25 cellular contexts compared by ENCODE assay signal in the genomic region with DNA sequence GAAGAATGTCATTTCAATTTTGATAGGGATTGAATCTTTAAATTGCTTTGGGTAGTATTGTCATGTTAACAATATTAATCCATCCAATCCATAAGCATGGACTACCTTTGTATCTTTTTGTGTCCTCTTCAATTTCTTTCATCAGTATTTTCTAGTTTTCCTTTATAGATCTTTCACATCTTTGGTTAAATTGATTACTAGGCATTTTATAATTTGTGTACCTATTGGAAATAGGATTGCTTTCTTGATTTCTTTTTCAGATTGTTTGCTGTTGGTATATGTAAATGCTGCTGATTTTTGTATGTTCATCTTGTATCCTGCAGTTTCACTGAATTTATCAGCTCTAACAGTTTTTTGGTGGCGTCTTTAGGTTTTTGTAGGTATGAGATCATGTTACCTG.
"Had no signal": no experiment of that assay in that cellular context is flagged by ENCODE, and none has a peak within 500 bp of the region (broad histone marks: within the 10 kb centered on the region; RNA-seq: fewer than 3 reads in every experiment).

No MANE protein-coding gene starts in this region.

- H3K27ac ChIP-seq: adrenal gland, SJCRH30, SK-N-MC had no signal

- H3K4me3 ChIP-seq: adrenal gland, SJCRH30, SK-N-MC had no signal

- H3K27ac Mint-ChIP-seq: activated CD4-positive, alpha-beta T cell treated with anti-CD3 and anti-CD28 coated beads for 36 hours; activated CD4-positive, alpha-beta T cell treated with anti-CD3 and anti-CD28 coated beads, Interleukin-2, amount 10 ng/mL, durations not matched to agents 7 days and 5 days; activated CD8-positive, alpha-beta T cell treated with anti-CD3 and anti-CD28 coated beads, Interleukin-2, amount 10 ng/mL, durations not matched to agents 7 days and 5 days; activated naive CD4-positive, alpha-beta T cell treated with anti-CD3 and anti-CD28 coated beads, Interleukin-2, amount 50 U/mL, for 72 hours; T-helper 2 cell treated with Interferon-gamma antibody and Interleukin-4, amounts not matched to agents 5 μg/mL and 100 μg/mL, for 36 hours had no signal

- FAIRE-seq: bronchial epithelial cell, TTC549 had no signal

- ATAC-seq: activated CD4-positive, alpha-beta T cell treated with anti-CD3 and anti-CD28 coated beads for 36 hours; activated CD8-positive, alpha-beta T cell treated with anti-CD3 and anti-CD28 coated beads, Interleukin-2, amount 10 ng/mL, durations not matched to agents 7 days and 5 days; activated naive CD4-positive, alpha-beta T cell treated with anti-CD3 and anti-CD28 coated beads, Interleukin-2, amount 50 U/mL, for 72 hours; activated T-cell treated with anti-CD3 and anti-CD28 coated beads, Interleukin-2, amount 50 U/mL, for 4 hours; Panc1 had no signal

- H3K4me1 Mint-ChIP-seq: brain had no signal

- H3K27me3 ChIP-seq: adrenal gland, SJCRH30 had no signal

- H3K4me3 Mint-ChIP-seq: activated CD4-positive, alpha-beta T cell treated with anti-CD3 and anti-CD28 coated beads for 36 hours; activated CD4-positive, alpha-beta T cell treated with anti-CD3 and anti-CD28 coated beads, Interleukin-2, amount 10 ng/mL, durations not matched to agents 7 days and 5 days; activated CD8-positive, alpha-beta T cell treated with anti-CD3 and anti-CD28 coated beads, Interleukin-2, amount 10 ng/mL, durations not matched to agents 7 days and 5 days; activated T-cell treated with anti-CD3 and anti-CD28 coated beads, Interleukin-2, amount 50 U/mL, for 4 hours; brain had no signal

- H3K4me1 ChIP-seq: SJCRH30 had no signal

- H3K9me3 ChIP-seq: adrenal gland, SJCRH30 had no signal

- H3K9me3 Mint-ChIP-seq: activated CD4-positive, alpha-beta T cell treated with anti-CD3 and anti-CD28 coated beads, Interleukin-2, amount 10 ng/mL, durations not matched to agents 7 days and 5 days; activated naive CD4-positive, alpha-beta T cell treated with anti-CD3 and anti-CD28 coated beads, Interleukin-2, amount 50 U/mL, for 72 hours; activated T-cell treated with anti-CD3 and anti-CD28 coated beads, Interleukin-2, amount 50 U/mL, for 4 hours; brain; T-helper 2 cell treated with Interferon-gamma antibody and Interleukin-4, amounts not matched to agents 5 μg/mL and 100 μg/mL, for 36 hours had no signal

- DNase-seq: activated CD4-positive, alpha-beta T cell treated with anti-CD3 and anti-CD28 coated beads for 36 hours; activated CD4-positive, alpha-beta T cell treated with anti-CD3 and anti-CD28 coated beads, Interleukin-2, amount 10 ng/mL, durations not matched to agents 7 days and 5 days; activated CD4-positive, alpha-beta T cell treated with anti-CD3 and anti-CD28 coated beads, Interleukin-2, amount 50 U/mL, for 48 hours; activated CD8-positive, alpha-beta T cell treated with anti-CD3 and anti-CD28 coated beads, Interleukin-2, amount 10 ng/mL, durations not matched to agents 7 days and 5 days; activated effector memory CD4-positive, alpha-beta T cell treated with anti-CD3 and anti-CD28 coated beads, Interleukin-2, amount 50 U/mL, for 16 hours; activated naive CD4-positive, alpha-beta T cell; activated T-cell treated with anti-CD3 and anti-CD28 coated beads, Interleukin-2, amount 50 U/mL, for 4 hours; adrenal gland; caudate nucleus; cerebellar nuclear complex; NCI-H1105; NCI-H1417 treated with DMSO at 0.1 percent for 48 hours; NCI-H187 treated with DMSO at 0.1 percent for 48 hours; NCI-H2081; NCI-H345; NCI-H524 treated with DMSO at 0.1 percent for 48 hours; SHP77; SJCRH30 had no signal

- H3K27me3 Mint-ChIP-seq: activated CD4-positive, alpha-beta T cell treated with anti-CD3 and anti-CD28 coated beads for 36 hours; activated CD4-positive, alpha-beta T cell treated with anti-CD3 and anti-CD28 coated beads, Interleukin-2, amount 10 ng/mL, durations not matched to agents 7 days and 5 days; brain had no signal
